In the genomic region with DNA sequence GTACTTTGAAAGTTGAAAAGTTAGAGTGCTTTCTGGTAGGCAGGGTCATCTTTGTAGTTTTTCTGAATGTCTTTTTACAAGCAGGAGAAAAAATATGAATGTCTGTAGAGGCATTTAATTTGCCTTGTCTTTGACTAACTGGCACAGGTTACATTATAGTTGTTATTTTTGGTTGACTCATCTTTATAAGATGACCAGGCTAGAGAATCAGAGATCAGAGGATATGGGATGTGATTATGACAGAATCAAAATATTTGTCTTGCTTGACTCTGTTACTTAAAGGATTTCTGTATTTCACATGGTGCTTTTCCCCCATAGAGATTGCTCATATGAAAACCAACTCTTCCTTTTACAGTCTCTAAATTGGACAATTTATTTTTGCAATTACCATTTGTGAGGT, we compare ENCODE assay signal across 11 cellular contexts. TPM values are rescaled to one million over a fixed set of nuclear protein-coding genes. Genes with fewer than 3 reads are reported as not detected.
A peak's percentile ranks its signal among the peaks of the same experiment; 100 is the strongest.
DNase-seq lines count a peak whose midpoint lies in the region; ATAC-seq, FAIRE-seq and TF ChIP-seq lines count a peak whose summit lies in the region.
"Had no signal": no experiment of that assay in that cellular context is flagged by ENCODE, and none has a peak within 500 bp of the region (broad histone marks: within the 10 kb centered on the region; RNA-seq: fewer than 3 reads in every experiment).

No MANE protein-coding gene starts in this region.

- DNase-seq in AG20443 (ENCODE audit: low spot score) (peak; percentile 21), IMR-90 (peak; percentile 74), K562 (ENCODE audit: extremely low read depth in 1 of 4, low spot score in 3 of 4) (no peak), kidney tubule cell (ENCODE audit: low spot score) (peak; percentile 51), transverse colon (no peak)
- DNase-seq in stimulated activated CD4-positive, alpha-beta T cell treated with anti-CD3 and anti-CD28 coated beads, Interleukin-4, amount 100 ng/mL, for 24 hours: no peak
- DNase-seq: cerebellar nuclear complex, GOT3 had no signal

- H3K79me1 ChIP-seq in IMR-90 (ENCODE audit: low read depth in 1 of 2, low read length in 2 of 2): peaks cover 16 to 54% of the 10 kb centered on the region in 2 experiments

- BruUV-seq in IMR-90 (replicated peaks; lab: Mats Ljungman, UMichigan): no TSS peak
- BruUV-seq in K562 (replicated peaks; lab: Mats Ljungman, UMichigan): TSS peak; percentile 31

- H2BK15ac ChIP-seq in IMR-90 (ENCODE audit: low read depth, low read length): no peak overlapping the region

- FAIRE-seq in K562 (lab: Jason Lieb, UNC): no peak

- no peak overlapping the region for H2BK20ac ChIP-seq in IMR-90 (ENCODE audit: low read depth, low read length)

- TF ChIP-seq RAD21 in IMR-90 (IDR thresholded peaks at IDR 0.05; ENCODE audit: low read length): no peak
- no peak for TF ChIP-seq RAD21 in K562 (CRISPR knock-in tag; conservative IDR thresholded peaks at IDR 0.05 in 1 of 2, IDR thresholded peaks at IDR 0.05 in 1 of 2)

- H4K8ac ChIP-seq in IMR-90 (ENCODE audit: low read depth in 2 of 2, low read length in 2 of 2): no peak overlapping the region

- H3K4ac ChIP-seq in IMR-90 (ENCODE audit: low read depth, low read length): no peak overlapping the region

- no peak for TF ChIP-seq POLR2A in IMR-90 (IDR thresholded peaks at IDR 0.05; ENCODE audit: low read depth, low read length)
- TF ChIP-seq POLR2A in K562 (conservative IDR thresholded peaks at IDR 0.05): no peak
- TF ChIP-seq POLR2A in transverse colon (IDR thresholded peaks at IDR 0.05): no peak

- no peak overlapping the region for H3K18ac ChIP-seq in IMR-90 (ENCODE audit: low read depth, low read length)

- H3K23ac ChIP-seq in IMR-90 (ENCODE audit: low read depth, low read length): no peak overlapping the region

- in situ Hi-C loops in IMR-90 (cut with MboI; ENCODE audit: low sequenced_read_pairs) (no loop called here), K562 (cut with MboI) (no loop called here), transverse colon (cut with MboI; ENCODE audit: low pct_ligation_motif_present in 1 of 4, low pct_unique_long_range_greater_than_20kb in 1 of 4, low sequenced_read_pairs in 3 of 4) (no loop called here)

- no peak overlapping the region for H2AK9ac ChIP-seq in IMR-90 (replicated peaks; ENCODE audit: low read depth, low read length, poor library complexity)

- H3K4me3 ChIP-seq in IMR-90 (ENCODE audit: insufficient read depth, low read depth, low read length) (no peak overlapping the region), K562 (no peak overlapping the region), transverse colon (no peak overlapping the region)

- H3K27me3 ChIP-seq in IMR-90 (ENCODE audit: control insufficient read depth, insufficient read depth, low read length): no peaks in the 10 kb centered on the region
- H3K27me3 ChIP-seq in K562 (ENCODE audit: control insufficient read depth in 2 of 2, insufficient read depth in 2 of 2, low read length in 2 of 2): peaks cover 7 to 13% of the 10 kb centered on the region in 2 experiments
- H3K27me3 ChIP-seq in transverse colon: no peaks in the 10 kb centered on the region
- H3K27me3 ChIP-seq: tibial nerve had no signal

- H3K9me1 ChIP-seq in IMR-90 (ENCODE audit: insufficient read depth, low read length): peaks cover 16% of the 10 kb centered on the region
- H3K9me1 ChIP-seq in K562 (ENCODE audit: control insufficient read depth, insufficient read depth, low read length): no peaks in the 10 kb centered on the region

- TF ChIP-seq EP300 in K562 (IDR thresholded peaks at IDR 0.05; ENCODE audit: low read length): no peak
- no peak for TF ChIP-seq EP300 in transverse colon (IDR thresholded peaks at IDR 0.05; ENCODE audit: low read depth)

- TF ChIP-seq CTCF in IMR-90 (conservative IDR thresholded peaks at IDR 0.05; ENCODE audit: low read depth, low read length) (no peak), K562 (IDR thresholded peaks at IDR 0.05 in 2 of 3, conservative IDR thresholded peaks at IDR 0.05 in 1 of 3; ENCODE audit: insufficient read depth in 2 of 3, low read depth in 1 of 3, low read length in 3 of 3) (no peak), transverse colon (IDR thresholded peaks at IDR 0.05) (no peak)

- H3K56ac ChIP-seq in IMR-90 (ENCODE audit: extremely low read depth, insufficient read depth, low read length): no peak overlapping the region

- H3K9ac ChIP-seq in IMR-90 (ENCODE audit: low read depth, low read length) (no peak overlapping the region), K562 (ENCODE audit: insufficient read depth in 1 of 2, low read depth in 2 of 2, low read length in 2 of 2) (no peak overlapping the region)

- POLR2A ChIA-PET in IMR-90 (lab: Charles Lee; ENCODE audit: unreplicated experiment): interaction anchor here (0.6 kb wide), 1 partner anchor 19 kb away, joined by 7 read pairs; no protein-coding TSS in a partner anchor
- POLR2A ChIA-PET in K562 (lab: Yijun Ruan, JAX): no interaction called here

- no peak overlapping the region for H4K5ac ChIP-seq in IMR-90 (ENCODE audit: low read depth, low read length)

- CTCF ChIA-PET in IMR-90 (lab: Yijun Ruan, JAX) (no interaction called here), K562 (lab: Yijun Ruan, JAX; ENCODE audit: low intra/inter-chr PET ratio) (interaction anchor here (0.6 kb wide), 1 partner anchor 12 kb away, joined by 3 read pairs; no protein-coding TSS in a partner anchor)

- H3K36me3 ChIP-seq in IMR-90 (ENCODE audit: control insufficient read depth, insufficient read depth, low read length) (no peaks in the 10 kb centered on the region), K562 (ENCODE audit: control insufficient read depth, insufficient read depth, low read length) (no peaks in the 10 kb centered on the region), transverse colon (no peaks in the 10 kb centered on the region)
- H3K36me3 ChIP-seq: tibial nerve had no signal

- no peak for ATAC-seq in IMR-90 (ENCODE audit: low read depth)
- ATAC-seq in K562: no peak
- no peak for ATAC-seq in GM18520 (IDR thresholded peaks at IDR 0.05; ENCODE audit: unreplicated experiment)
- ATAC-seq in GM21447 (IDR thresholded peaks at IDR 0.05; ENCODE audit: unreplicated experiment): no peak

- H2BK120ac ChIP-seq in IMR-90 (ENCODE audit: low read depth, low read length): no peak overlapping the region

- no peak overlapping the region for H4K91ac ChIP-seq in IMR-90 (ENCODE audit: insufficient read depth, low read depth, low read length)

- H3K9me3 ChIP-seq in IMR-90 (ENCODE audit: control insufficient read depth, insufficient read depth, low read length): no peaks in the 10 kb centered on the region
- no peaks in the 10 kb centered on the region for H3K9me3 ChIP-seq in K562 (replicated peaks; ENCODE audit: control insufficient read depth, insufficient read depth, low read depth, low read length)
- H3K9me3 ChIP-seq in transverse colon: no peaks in the 10 kb centered on the region
- H3K9me3 ChIP-seq: tibial nerve had no signal

- peaks cover 45% of the 10 kb centered on the region for H3K79me2 ChIP-seq in K562 (ENCODE audit: control insufficient read depth, insufficient read depth, low read length)

- no peak overlapping the region for H2BK5ac ChIP-seq in IMR-90 (ENCODE audit: low read depth, low read length, poor library complexity, severe bottlenecking)

- H3K27ac ChIP-seq in IMR-90 (ENCODE audit: insufficient read depth, low read length) (no peak overlapping the region), K562 (ENCODE audit: extremely low read depth, low read depth, low read length) (no peak overlapping the region), transverse colon (no peak overlapping the region)

- dilution Hi-C loops in IMR-90 (cut with HindIII; ENCODE audit: low sequenced_read_pairs, unreplicated experiment): no loop called here

- no peak overlapping the region for H2AK5ac ChIP-seq in IMR-90 (ENCODE audit: low read depth, low read length)

- H3K4me2 ChIP-seq in IMR-90 (ENCODE audit: low read depth, low read length): peak overlapping the region; percentile 30; the same call in 1 of the 2 replicates
- no peak overlapping the region for H3K4me2 ChIP-seq in K562 (ENCODE audit: insufficient read depth, low read length)

- H3K14ac ChIP-seq in IMR-90 (replicated peaks; ENCODE audit: low read depth, low read length): no peak overlapping the region

- no peak overlapping the region for H2AFZ ChIP-seq in IMR-90 (replicated peaks; ENCODE audit: low read length, poor library complexity)
- H2AFZ ChIP-seq in K562 (ENCODE audit: low read depth, low read length): no peak overlapping the region

- H4K20me1 ChIP-seq in IMR-90 (ENCODE audit: insufficient read depth, low read length) (peaks cover 60% of the 10 kb centered on the region), K562 (replicated peaks; ENCODE audit: control insufficient read depth, insufficient read depth, low read length) (peaks cover 9% of the 10 kb centered on the region)

- peaks cover 11% of the 10 kb centered on the region for H3K4me1 ChIP-seq in IMR-90 (ENCODE audit: control insufficient read depth, insufficient read depth, low read length)
- peaks cover 6 to 18% of the 10 kb centered on the region in 2 experiments; a peak in 4 of 5 replicates for H3K4me1 ChIP-seq in K562 (replicated peaks in 1 of 2; ENCODE audit: control insufficient read depth in 2 of 2, insufficient read depth in 2 of 2, low read length in 2 of 2)
- H3K4me1 ChIP-seq in transverse colon: peaks cover 13 to 29% (median 22%) of the 10 kb centered on the region in 4 donors

- intact Hi-C loops in IMR-90 (cut with micrococcal nuclease): no loop called here
- intact Hi-C loops in K562 (cut with micrococcal nuclease): no loop called here
- intact Hi-C loops in transverse colon (cut with DNase I; ENCODE audit: low total_unique reads): no loop called here

RNA-seq across cellular contexts. Expression of gene ZMYND11, which starts 2.4 kb away (rescaled TPM):
- total RNA-seq in IMR-90 (2012; rRNA removed) (72.2 and 80.3 TPM in 2 replicates), K562 (2014; rRNA removed) (7.7 and 8.6 TPM in 2 replicates), K562 (2014; rRNA removed; fragmentation: Illumina TruSeq; extraction: Trizol) (12.0 and 14.3 TPM in 2 replicates), K562 (2015; rRNA removed; fragmentation: Illumina TruSeq; extraction: Trizol) (11.6 and 13.8 TPM in 2 replicates), K562 (2021) (9.8 and 9.9 TPM in 2 replicates), transverse colon (10 to 100 TPM; 41.1 to 69.1 (median 54.2) TPM)
- polyA plus RNA-seq in IMR-90 (2012; rRNA removed) (32.5 and 39.5 TPM in 2 replicates), K562 (2011; rRNA removed) (7.6 and 8.8 TPM in 2 replicates), K562 (2014; fragmentation: Illumina TruSeq; extraction: Trizol) (9.5 and 11.8 TPM in 2 replicates), K562 (2014; fragmentation: Nextera tagmentation; extraction: Ambion mirVana) (1 to 10 TPM; 2.7 to 4.8 TPM), K562 (2014; rRNA removed) (7.1 and 8.6 TPM in 2 replicates)
- 5.0 and 5.7 TPM in 2 replicates for polyA plus RNA-seq in IMR-90 (2012; cell fraction: cytosol; rRNA removed)
- polyA plus RNA-seq in IMR-90 (2012; cell fraction: nucleus; rRNA removed; ENCODE audit: low replicate concordance): 7.9 and 61.8 TPM in 2 replicates
- 2.8 and 9.9 TPM in 2 replicates for total RNA-seq in K562 (2011; cell fraction: chromatin; rRNA removed; ENCODE audit: low replicate concordance)
- 2.5 and 3.2 TPM in 2 replicates for total RNA-seq in K562 (2011; cell fraction: nucleolus; rRNA removed)
- 2.3 and 4.0 TPM in 2 replicates for total RNA-seq in K562 (2011; cell fraction: nucleoplasm; rRNA removed)
- polyA plus RNA-seq in K562 (2011; cell fraction: cytosol; rRNA removed): 1.3 and 2.5 TPM in 2 replicates
- 8.6 and 11.3 TPM in 2 replicates for polyA plus RNA-seq in K562 (2011; cell fraction: nucleus; rRNA removed)
- 7.4 and 9.2 TPM in 2 replicates for polyA plus RNA-seq in K562 (2012)
- 14.2 and 16.1 TPM in 2 replicates for polyA minus RNA-seq in K562 (2011; rRNA and poly(A)+ RNA removed)
- 4.1 and 6.2 TPM in 2 replicates for polyA minus RNA-seq in K562 (2011; cell fraction: cytosol; rRNA and poly(A)+ RNA removed)
- 2.7 and 5.1 TPM in 2 replicates for polyA minus RNA-seq in K562 (2011; cell fraction: nucleus; rRNA and poly(A)+ RNA removed)

Comparison
In these comparisons a context has a peak if more than half of its experiments do, and no peak if none do; other contexts are left out.
1. DNase-seq: peak in AG20443 (single experiment), IMR-90 (single experiment) and kidney tubule cell (single experiment); none in K562 (0 of 4), stimulated activated CD4-positive, alpha-beta T cell treated with anti-CD3 and anti-CD28 coated beads, Interleukin-4, amount 100 ng/mL, for 24 hours (single experiment) and transverse colon (single experiment).